Comparison of ENCODE assay signal across 20 cellular contexts in the genomic region with DNA sequence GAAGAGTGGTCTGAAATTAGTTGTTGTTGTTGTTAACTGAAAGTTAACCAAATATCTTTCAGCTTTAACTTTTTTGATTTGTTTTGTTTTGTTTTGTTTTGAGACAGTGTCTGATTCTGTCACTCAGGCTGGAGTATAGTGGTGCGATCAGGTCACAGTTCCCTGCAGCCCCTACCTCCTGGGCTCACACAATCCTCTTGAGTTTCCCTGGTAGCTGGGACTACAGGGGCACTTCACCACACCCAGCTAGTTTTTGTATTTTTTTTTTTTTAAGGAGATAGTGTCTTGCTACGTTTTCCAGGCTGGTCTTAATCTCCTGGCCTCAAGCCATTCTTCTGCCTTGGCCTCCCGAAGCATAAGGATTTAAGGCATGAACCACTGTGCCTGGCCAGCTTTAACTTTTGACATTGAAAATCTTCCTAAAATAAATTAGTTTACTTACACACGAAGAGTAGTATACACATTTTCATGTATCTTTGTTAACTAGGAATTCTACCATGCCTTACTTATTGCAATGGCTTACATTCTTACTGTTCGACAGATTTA. TPM values are rescaled to one million over a fixed set of nuclear protein-coding genes. Genes with fewer than 3 reads are reported as not detected.
A peak's percentile ranks its signal among the peaks of the same experiment; 100 is the strongest.
DNase-seq lines count a peak whose midpoint lies in the region; ATAC-seq and TF ChIP-seq lines count a peak whose summit lies in the region.
"Had no signal": no experiment of that assay in that cellular context is flagged by ENCODE, and none has a peak within 500 bp of the region (broad histone marks: within the 10 kb centered on the region; RNA-seq: fewer than 3 reads in every experiment).

No MANE protein-coding gene starts in this region.

- H3K4me1 ChIP-seq in SK-N-SH (ENCODE audit: control insufficient read depth in 1 of 2, insufficient read depth in 2 of 2, low read depth in 1 of 2, low read length in 1 of 2) (peaks cover 9 to 46% of the 10 kb centered on the region in 2 experiments), spleen (peaks cover 5 to 55% (median 26%) of the 10 kb centered on the region in 6 donors), left lung (peaks cover 13 to 19% of the 10 kb centered on the region in 2 donors)

- TF ChIP-seq EP300 in SK-N-SH (IDR thresholded peaks at IDR 0.05; ENCODE audit: borderline replicate concordance in 1 of 2, low read depth in 1 of 2, low read length in 1 of 2) = no peak

- peaks cover 84% of the 10 kb centered on the region for H3K79me2 ChIP-seq in SK-N-SH (ENCODE audit: insufficient read depth)

- H3K27ac ChIP-seq in SK-N-SH (ENCODE audit: low read depth in 2 of 2, low read length in 1 of 2) = no peak overlapping the region; a peak in 1 of 4 replicates
- H3K27ac ChIP-seq in spleen = peak overlapping the region in 7 of 8 donors; percentile 63 to 80 (median 73)
- H3K27ac ChIP-seq in left lung = no peak overlapping the region
- H3K27ac ChIP-seq: C4-2B had no signal

- intact Hi-C loops in spleen (cut with DNase I; ENCODE audit: low total_unique reads) = no loop called here
- intact Hi-C loops in left lung (cut with DNase I) = no loop called here

- no peaks in the 10 kb centered on the region for H3K27me3 ChIP-seq in SK-N-SH (ENCODE audit: insufficient read depth)
- H3K27me3 ChIP-seq in spleen (replicated peaks in 1 of 7) = no peaks in the 10 kb centered on the region
- no peaks in the 10 kb centered on the region for H3K27me3 ChIP-seq in left lung
- H3K27me3 ChIP-seq: MG63 had no signal

- no peak for DNase-seq in SK-N-SH
- DNase-seq in fibroblast of villous mesenchyme (ENCODE audit: low read depth) = peak; percentile 65
- no peak for DNase-seq in spleen
- no peak for DNase-seq in activated effector memory CD4-positive, alpha-beta T cell treated with Interleukin-2 at 50 U/mL for 16 hours
- no peak for DNase-seq in left lung
- DNase-seq: CD8-positive, alpha-beta memory T cell; GDM1; MG63; NCI-H1436; NCI-H187 treated with DMSO at 0.1 percent for 48 hours; NCI-H2107; NCI-H2227 treated with DMSO at 0.1 percent for 48 hours; NCI-H510A treated with DMSO at 0.1 percent for 48 hours; NCI-H748 treated with DMSO at 0.1 percent for 48 hours; SIG-M5 had no signal

- H3K9me2 ChIP-seq in SK-N-SH = no peaks in the 10 kb centered on the region

- ATAC-seq in SK-N-SH treated with all-trans-retinoic acid at 6 μM for 48 hours (no peak), HG02763 (IDR thresholded peaks at IDR 0.05; ENCODE audit: unreplicated experiment) (no peak), GM19351 (IDR thresholded peaks at IDR 0.05; ENCODE audit: unreplicated experiment) (no peak), left lung (no peak)
- ATAC-seq: Panc1 had no signal

- no peak for TF ChIP-seq RAD21 in SK-N-SH (IDR thresholded peaks at IDR 0.05; ENCODE audit: low read length)

- H3K4me2 ChIP-seq in SK-N-SH = 0 out of 2 replicates have a peak overlapping the region, but pooled peaks have one; percentile 5

- peaks cover 23% of the 10 kb centered on the region for H4K20me1 ChIP-seq in SK-N-SH (ENCODE audit: insufficient read depth)

- 79% methylated on average over 5 of the region's 5 CpGs for WGBS in SK-N-SH (ENCODE audit: low lambda C conversion rate)
- WGBS in spleen, 5 donors = 57 to 72% (median 67%) methylated on average over 5 of the region's 5 CpGs

- H3K9ac ChIP-seq in SK-N-SH = no peak overlapping the region

- H2AFZ ChIP-seq in SK-N-SH (ENCODE audit: low read depth) = no peak overlapping the region

- H3K4me3 ChIP-seq in SK-N-SH (ENCODE audit: low read depth in 2 of 2, low read length in 1 of 2) (no peak overlapping the region), fibroblast of villous mesenchyme (ENCODE audit: low read depth, low read length) (no peak overlapping the region), spleen (no peak overlapping the region), left lung (no peak overlapping the region)
- H3K4me3 ChIP-seq: MG63 had no signal

- no peak for TF ChIP-seq CTCF in SK-N-SH (IDR thresholded peaks at IDR 0.05)
- TF ChIP-seq CTCF in fibroblast of villous mesenchyme (IDR thresholded peaks at IDR 0.05; ENCODE audit: insufficient read depth, low read depth, low read length) = no peak
- TF ChIP-seq CTCF in spleen (IDR thresholded peaks at IDR 0.05 in 8 of 11, conservative IDR thresholded peaks at IDR 0.05 in 3 of 11) = no peak
- no peak for TF ChIP-seq CTCF in left lung (IDR thresholded peaks at IDR 0.05)

- POLR2A ChIA-PET in SK-N-SH (lab: Yijun Ruan, JAX) = no interaction called here

- H3K36me3 ChIP-seq in SK-N-SH (replicated peaks in 1 of 2; ENCODE audit: control insufficient read depth in 1 of 2, insufficient read depth in 2 of 2, low read length in 1 of 2) = no peaks in the 10 kb centered on the region
- no peaks in the 10 kb centered on the region for H3K36me3 ChIP-seq in spleen
- H3K36me3 ChIP-seq in left lung = no peaks in the 10 kb centered on the region

- H3F3A ChIP-seq in SK-N-SH (replicated peaks; ENCODE audit: insufficient read depth) = peaks cover 45% of the 10 kb centered on the region

- H3K9me3 ChIP-seq in SK-N-SH (no peaks in the 10 kb centered on the region), spleen (no peaks in the 10 kb centered on the region), left lung (no peaks in the 10 kb centered on the region)
- H3K9me3 ChIP-seq: MG63 had no signal

- TF ChIP-seq POLR2A in spleen (IDR thresholded peaks at IDR 0.05) = no peak

- CTCF ChIA-PET in SK-N-SH (lab: Yijun Ruan, JAX) = interaction anchor here (1.0 to 1.5 kb wide), 4 partner anchors 23 to 287 kb away, joined by 3 to 4 read pairs (median 3); no protein-coding TSS in a partner anchor

TF ChIP-seq in SK-N-SH, 30 proteins besides CTCF, POLR2A, EP300 and RAD21 (continues in another document):
- TF ChIP-seq RFX5 (IDR thresholded peaks at IDR 0.05; ENCODE audit: low read length) (no peak), MXI1 (IDR thresholded peaks at IDR 0.05; ENCODE audit: low read depth, low read length) (no peak), USF1 (IDR thresholded peaks at IDR 0.05; ENCODE audit: borderline replicate concordance, low read depth) (no peak), SMC3 (IDR thresholded peaks at IDR 0.05; ENCODE audit: low read depth, low read length) (no peak), JUND (IDR thresholded peaks at IDR 0.05) (no peak)

TF ChIP-seq in SK-N-SH treated with all-trans-retinoic acid at 6 μM for 48 hours, 23 proteins besides CTCF, POLR2A, EP300 and RAD21:
- TF ChIP-seq ZNF8 (CRISPR knock-in tag; IDR thresholded peaks at IDR 0.05) (no peak), BACH2 (CRISPR knock-in tag; IDR thresholded peaks at IDR 0.05; ENCODE audit: borderline replicate concordance) (no peak), OSR1 (CRISPR knock-in tag; IDR thresholded peaks at IDR 0.05) (no peak), ESRRG (CRISPR knock-in tag; IDR thresholded peaks at IDR 0.05) (no peak), CSDC2 (CRISPR knock-in tag; IDR thresholded peaks at IDR 0.05) (no peak), ZC3H10 (CRISPR knock-in tag; IDR thresholded peaks at IDR 0.05) (no peak)
- TF ChIP-seq, protein P1, sequence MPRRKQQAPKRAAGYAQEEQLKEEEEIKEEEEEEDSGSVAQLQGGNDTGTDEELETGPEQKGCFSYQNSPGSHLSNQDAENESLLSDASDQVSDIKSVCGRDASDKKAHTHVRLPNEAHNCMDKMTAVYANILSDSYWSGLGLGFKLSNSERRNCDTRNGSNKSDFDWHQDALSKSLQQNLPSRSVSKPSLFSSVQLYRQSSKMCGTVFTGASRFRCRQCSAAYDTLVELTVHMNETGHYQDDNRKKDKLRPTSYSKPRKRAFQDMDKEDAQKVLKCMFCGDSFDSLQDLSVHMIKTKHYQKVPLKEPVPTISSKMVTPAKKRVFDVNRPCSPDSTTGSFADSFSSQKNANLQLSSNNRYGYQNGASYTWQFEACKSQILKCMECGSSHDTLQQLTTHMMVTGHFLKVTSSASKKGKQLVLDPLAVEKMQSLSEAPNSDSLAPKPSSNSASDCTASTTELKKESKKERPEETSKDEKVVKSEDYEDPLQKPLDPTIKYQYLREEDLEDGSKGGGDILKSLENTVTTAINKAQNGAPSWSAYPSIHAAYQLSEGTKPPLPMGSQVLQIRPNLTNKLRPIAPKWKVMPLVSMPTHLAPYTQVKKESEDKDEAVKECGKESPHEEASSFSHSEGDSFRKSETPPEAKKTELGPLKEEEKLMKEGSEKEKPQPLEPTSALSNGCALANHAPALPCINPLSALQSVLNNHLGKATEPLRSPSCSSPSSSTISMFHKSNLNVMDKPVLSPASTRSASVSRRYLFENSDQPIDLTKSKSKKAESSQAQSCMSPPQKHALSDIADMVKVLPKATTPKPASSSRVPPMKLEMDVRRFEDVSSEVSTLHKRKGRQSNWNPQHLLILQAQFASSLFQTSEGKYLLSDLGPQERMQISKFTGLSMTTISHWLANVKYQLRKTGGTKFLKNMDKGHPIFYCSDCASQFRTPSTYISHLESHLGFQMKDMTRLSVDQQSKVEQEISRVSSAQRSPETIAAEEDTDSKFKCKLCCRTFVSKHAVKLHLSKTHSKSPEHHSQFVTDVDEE (CRISPR knock-in tag; IDR thresholded peaks at IDR 0.05) = no peak

RNA-seq across cellular contexts. Expression of gene GNG12, which starts 44.9 kb away (rescaled TPM):
- polyA plus RNA-seq in SK-N-SH (2012; rRNA removed) = 41.2 and 56.1 TPM in 2 replicates
- 64.5 and 77.0 TPM in 2 replicates for polyA plus RNA-seq in SK-N-SH (2012; cell fraction: cytosol; rRNA removed)
- polyA plus RNA-seq in SK-N-SH (2012; cell fraction: nucleus; rRNA removed) = 15.4 and 30.0 TPM in 2 replicates
- 151 and 201 TPM in 2 replicates for total RNA-seq in fibroblast of villous mesenchyme
- 100 to 1,000 TPM in 2 of 7 donors, 10 to 100 TPM in 5; 52.3 to 102 (median 88.0) TPM for total RNA-seq in spleen
- polyA plus RNA-seq in spleen = 10 to 100 TPM; 15.2 to 36.5 (median 16.2) TPM
- total RNA-seq in left lung = 10 to 100 TPM; 57.0 to 71.9 TPM
- polyA plus RNA-seq: CD8-positive, alpha-beta memory T cell had no signal

Comparison
In these comparisons a context has a peak if more than half of its experiments do, and no peak if none do; other contexts are left out.
1. H3K27ac ChIP-seq: peak in spleen (7 of 8); none in SK-N-SH (0 of 2) and left lung (0 of 2).